Comparison of ENCODE assay signal across 8 cellular contexts in genomic region chr13:48231948-48232347, GRCh38. TPM values are rescaled to one million over a fixed set of nuclear protein-coding genes. Genes with fewer than 3 reads are reported as not detected.
A peak's percentile ranks its signal among the peaks of the same experiment; 100 is the strongest.
DNase-seq lines count a peak whose midpoint lies in the region; ATAC-seq, FAIRE-seq and TF ChIP-seq lines count a peak whose summit lies in the region.

No MANE protein-coding gene starts in this region.

- peaks cover 49% of the 10 kb centered on the region for H3K4me1 Mint-ChIP-seq in activated T-cell treated with anti-CD3 and anti-CD28 coated beads, Interleukin-2, amount 50 U/mL, for 72 hours (ENCODE audit: low read depth)

- H3K27me3 ChIP-seq in K562 (ENCODE audit: control insufficient read depth in 2 of 2, insufficient read depth in 2 of 2, low read length in 2 of 2) (no peaks in the 10 kb centered on the region), muscle layer of colon (ENCODE audit: control insufficient read depth in 1 of 2, insufficient read depth in 2 of 2, low read length in 2 of 2) (no peaks in the 10 kb centered on the region), transverse colon (no peaks in the 10 kb centered on the region)

- H3K9ac ChIP-seq in K562 (ENCODE audit: insufficient read depth in 1 of 2, low read depth in 2 of 2, low read length in 2 of 2) (no peak overlapping the region), muscle layer of colon (ENCODE audit: low read length) (no peak overlapping the region)

- no peaks in the 10 kb centered on the region for H3K9me3 Mint-ChIP-seq in activated T-cell treated with anti-CD3 and anti-CD28 coated beads, Interleukin-2, amount 50 U/mL, for 72 hours

- H2AFZ ChIP-seq in K562 (ENCODE audit: low read depth, low read length): peak overlapping the region; percentile 93

- TF ChIP-seq CTCF in K562 (IDR thresholded peaks at IDR 0.05 in 2 of 3, conservative IDR thresholded peaks at IDR 0.05 in 1 of 3; ENCODE audit: insufficient read depth in 2 of 3, low read depth in 1 of 3, low read length in 3 of 3) (no peak), transverse colon (IDR thresholded peaks at IDR 0.05) (no peak)

- H4K20me1 ChIP-seq in K562 (replicated peaks; ENCODE audit: control insufficient read depth, insufficient read depth, low read length): no peaks in the 10 kb centered on the region

- ATAC-seq in activated T-cell treated with anti-CD3 and anti-CD28 coated beads, Interleukin-2, amount 50 U/mL, for 72 hours (replicated peaks in 1 of 2): no peak
- ATAC-seq in K562 (no peak), HG03095 (IDR thresholded peaks at IDR 0.05; ENCODE audit: unreplicated experiment) (no peak)

- CTCF ChIA-PET in K562 (lab: Yijun Ruan, JAX; ENCODE audit: low intra/inter-chr PET ratio): no interaction called here

- H3K9me3 ChIP-seq in K562 (replicated peaks; ENCODE audit: control insufficient read depth, insufficient read depth, low read depth, low read length) (no peaks in the 10 kb centered on the region), muscle layer of colon (ENCODE audit: low read length) (no peaks in the 10 kb centered on the region), transverse colon (no peaks in the 10 kb centered on the region)

- H3K9me1 ChIP-seq in K562 (ENCODE audit: control insufficient read depth, insufficient read depth, low read length): no peaks in the 10 kb centered on the region

- H3K4me3 ChIP-seq in K562 (no peak overlapping the region), muscle layer of colon (ENCODE audit: low read depth in 1 of 2, low read length in 2 of 2) (no peak overlapping the region), transverse colon (no peak overlapping the region)

- no peak for DNase-seq in activated T-cell treated with anti-CD3 and anti-CD28 coated beads, Interleukin-2, amount 50 U/mL, for 72 hours
- DNase-seq in activated T-cell treated with anti-CD3 and anti-CD28 coated beads for 4 hours: no peak
- peak in 2 of 4 experiments; percentile 11 to 23 for DNase-seq in K562 (ENCODE audit: extremely low read depth in 1 of 4, low spot score in 3 of 4)
- DNase-seq in transverse colon: no peak
- no peak for DNase-seq in GF-D8 (lab: John Stamatoyannopoulos, UW)
- DNase-seq in midbrain (lab: John Stamatoyannopoulos, UW): no peak

- FAIRE-seq in K562 (lab: Jason Lieb, UNC): peak; percentile 32

- intact Hi-C loops in K562 (cut with micrococcal nuclease) (no loop called here), transverse colon (cut with DNase I; ENCODE audit: low total_unique reads) (loop anchor here (10.0 kb wide), 1 partner anchor 107 kb away; no protein-coding TSS in a partner anchor)

- peaks cover 4% of the 10 kb centered on the region in 2 donors for H3K36me3 Mint-ChIP-seq in activated T-cell treated with anti-CD3 and anti-CD28 coated beads, Interleukin-2, amount 50 U/mL, for 72 hours (ENCODE audit: insufficient read depth in 2 of 2)

- no TSS peak for BruUV-seq in K562 (replicated peaks; lab: Mats Ljungman, UMichigan)

- H3K4me2 ChIP-seq in K562 (ENCODE audit: insufficient read depth, low read length): peak overlapping the region; percentile 77; the same call in 1 of the 2 replicates

- peaks cover 28% of the 10 kb centered on the region for H3K79me2 ChIP-seq in K562 (ENCODE audit: control insufficient read depth, insufficient read depth, low read length)

- no peak for TF ChIP-seq POLR2A in K562 (conservative IDR thresholded peaks at IDR 0.05)
- TF ChIP-seq POLR2A in transverse colon (IDR thresholded peaks at IDR 0.05): no peak

- POLR2A ChIA-PET in K562 (lab: Yijun Ruan, JAX): no interaction called here

- H3K36me3 ChIP-seq in K562 (ENCODE audit: control insufficient read depth, insufficient read depth, low read length) (no peaks in the 10 kb centered on the region), muscle layer of colon (ENCODE audit: insufficient read depth, low read length) (no peaks in the 10 kb centered on the region), transverse colon (no peaks in the 10 kb centered on the region)

- peak overlapping the region; percentile 85 to 92 for H3K4me3 Mint-ChIP-seq in activated T-cell treated with anti-CD3 and anti-CD28 coated beads, Interleukin-2, amount 50 U/mL, for 72 hours

- H3K27ac Mint-ChIP-seq in activated T-cell treated with anti-CD3 and anti-CD28 coated beads, Interleukin-2, amount 50 U/mL, for 72 hours: peak overlapping the region; percentile 34

- in situ Hi-C loops in K562 (cut with MboI) (no loop called here), transverse colon (cut with MboI; ENCODE audit: low pct_ligation_motif_present in 1 of 4, low pct_unique_long_range_greater_than_20kb in 1 of 4, low sequenced_read_pairs in 3 of 4) (loop anchor here in 1 of 4 donors (10.0 kb wide), 1 partner anchor 107 kb away; no protein-coding TSS in a partner anchor)

- H3K27ac ChIP-seq in K562 (ENCODE audit: extremely low read depth, low read depth, low read length): no peak overlapping the region
- peak overlapping the region; percentile 85 for H3K27ac ChIP-seq in muscle layer of colon (ENCODE audit: low read depth, low read length)
- H3K27ac ChIP-seq in transverse colon: peak overlapping the region; percentile 99 to 100 (median 99)

- H3K4me1 ChIP-seq in K562 (replicated peaks in 1 of 2; ENCODE audit: control insufficient read depth in 2 of 2, insufficient read depth in 2 of 2, low read length in 2 of 2) (peaks cover 0 to 22% of the 10 kb centered on the region in 2 experiments; a peak in 4 of 5 replicates), muscle layer of colon (ENCODE audit: insufficient read depth, low read length) (peaks cover 24% of the 10 kb centered on the region), transverse colon (peaks cover 9 to 38% (median 28%) of the 10 kb centered on the region in 4 donors)

- no peak for TF ChIP-seq RAD21 in K562 (CRISPR knock-in tag; conservative IDR thresholded peaks at IDR 0.05 in 1 of 2, IDR thresholded peaks at IDR 0.05 in 1 of 2)

- TF ChIP-seq EP300 in K562 (IDR thresholded peaks at IDR 0.05; ENCODE audit: low read length): no peak
- TF ChIP-seq EP300 in transverse colon (IDR thresholded peaks at IDR 0.05; ENCODE audit: low read depth): no peak

- H3K27me3 Mint-ChIP-seq in activated T-cell treated with anti-CD3 and anti-CD28 coated beads, Interleukin-2, amount 50 U/mL, for 72 hours (ENCODE audit: low read depth): no peaks in the 10 kb centered on the region

TF ChIP-seq in K562, 482 proteins besides CTCF, POLR2A, EP300 and RAD21:
- TF ChIP-seq PYGO2 (tag; IDR thresholded peaks at IDR 0.05): no peak
- no peak for TF ChIP-seq NELFE (IDR thresholded peaks at IDR 0.05; ENCODE audit: insufficient read depth, insufficient read length)
- no peak for TF ChIP-seq NR2F6 (CRISPR knock-in tag; IDR thresholded peaks at IDR 0.05)
- TF ChIP-seq REST (CRISPR knock-in tag; IDR thresholded peaks at IDR 0.05; ENCODE audit: low read depth): no peak
- TF ChIP-seq STAT5A (IDR thresholded peaks at IDR 0.05; ENCODE audit: borderline replicate concordance, low read length): no peak
- TF ChIP-seq FUS (optimal IDR thresholded peaks at IDR 0.05; ENCODE audit: low read depth, low read length): no peak
- no peak for TF ChIP-seq ETS2 (tag; IDR thresholded peaks at IDR 0.05; ENCODE audit: borderline replicate concordance, poor library complexity, severe bottlenecking)
- no peak for TF ChIP-seq SRSF3 (IDR thresholded peaks at IDR 0.05; ENCODE audit: insufficient read depth, low read length)
- TF ChIP-seq GABPA (tag; conservative IDR thresholded peaks at IDR 0.05; ENCODE audit: low read depth): no peak

RNA-seq across cellular contexts. Expression of gene ITM2B, which starts 1.1 kb away (rescaled TPM):
- total RNA-seq in activated T-cell treated with anti-CD3 and anti-CD28 coated beads, Interleukin-2, amount 50 U/mL, for 72 hours: 100 to 1,000 TPM; 109 to 111 TPM
- 19.7 and 43.2 TPM in 2 replicates for total RNA-seq in K562 (2011; cell fraction: chromatin; rRNA removed; ENCODE audit: low replicate concordance)
- total RNA-seq in K562 (2011; cell fraction: nucleolus; rRNA removed): 27.6 and 28.0 TPM in 2 replicates
- 45.9 and 47.1 TPM in 2 replicates for total RNA-seq in K562 (2011; cell fraction: nucleoplasm; rRNA removed)
- 45.0 and 67.6 TPM in 2 replicates for total RNA-seq in K562 (2014; rRNA removed)
- total RNA-seq in K562 (2014; rRNA removed; fragmentation: Illumina TruSeq; extraction: Trizol): 49.5 and 54.4 TPM in 2 replicates
- 50.9 and 52.5 TPM in 2 replicates for total RNA-seq in K562 (2015; rRNA removed; fragmentation: Illumina TruSeq; extraction: Trizol)
- 53.3 and 58.4 TPM in 2 replicates for total RNA-seq in K562 (2021)
- polyA plus RNA-seq in K562 (2011; rRNA removed): 41.2 and 65.6 TPM in 2 replicates
- polyA plus RNA-seq in K562 (2011; cell fraction: cytosol; rRNA removed): 11.3 and 35.7 TPM in 2 replicates
- 11.0 and 29.8 TPM in 2 replicates for polyA plus RNA-seq in K562 (2011; cell fraction: nucleus; rRNA removed)
- polyA plus RNA-seq in K562 (2012): 46.5 and 99.0 TPM in 2 replicates
- polyA plus RNA-seq in K562 (2014; fragmentation: Illumina TruSeq; extraction: Trizol): 57.7 and 83.8 TPM in 2 replicates
- 10 to 100 TPM; 22.0 to 44.3 TPM for polyA plus RNA-seq in K562 (2014; fragmentation: Nextera tagmentation; extraction: Ambion mirVana)
- 34.8 and 36.9 TPM in 2 replicates for polyA plus RNA-seq in K562 (2014; rRNA removed)
- 10.6 and 27.5 TPM in 2 replicates for polyA minus RNA-seq in K562 (2011; rRNA and poly(A)+ RNA removed)
- 19.5 and 34.5 TPM in 2 replicates for polyA minus RNA-seq in K562 (2011; cell fraction: cytosol; rRNA and poly(A)+ RNA removed)
- polyA minus RNA-seq in K562 (2011; cell fraction: nucleus; rRNA and poly(A)+ RNA removed): 1.5 and 4.4 TPM in 2 replicates
- 100 to 1,000 TPM; 117 to 352 (median 310) TPM for total RNA-seq in transverse colon
